ENCODE assay signal across 11 cellular contexts in the genomic region with DNA sequence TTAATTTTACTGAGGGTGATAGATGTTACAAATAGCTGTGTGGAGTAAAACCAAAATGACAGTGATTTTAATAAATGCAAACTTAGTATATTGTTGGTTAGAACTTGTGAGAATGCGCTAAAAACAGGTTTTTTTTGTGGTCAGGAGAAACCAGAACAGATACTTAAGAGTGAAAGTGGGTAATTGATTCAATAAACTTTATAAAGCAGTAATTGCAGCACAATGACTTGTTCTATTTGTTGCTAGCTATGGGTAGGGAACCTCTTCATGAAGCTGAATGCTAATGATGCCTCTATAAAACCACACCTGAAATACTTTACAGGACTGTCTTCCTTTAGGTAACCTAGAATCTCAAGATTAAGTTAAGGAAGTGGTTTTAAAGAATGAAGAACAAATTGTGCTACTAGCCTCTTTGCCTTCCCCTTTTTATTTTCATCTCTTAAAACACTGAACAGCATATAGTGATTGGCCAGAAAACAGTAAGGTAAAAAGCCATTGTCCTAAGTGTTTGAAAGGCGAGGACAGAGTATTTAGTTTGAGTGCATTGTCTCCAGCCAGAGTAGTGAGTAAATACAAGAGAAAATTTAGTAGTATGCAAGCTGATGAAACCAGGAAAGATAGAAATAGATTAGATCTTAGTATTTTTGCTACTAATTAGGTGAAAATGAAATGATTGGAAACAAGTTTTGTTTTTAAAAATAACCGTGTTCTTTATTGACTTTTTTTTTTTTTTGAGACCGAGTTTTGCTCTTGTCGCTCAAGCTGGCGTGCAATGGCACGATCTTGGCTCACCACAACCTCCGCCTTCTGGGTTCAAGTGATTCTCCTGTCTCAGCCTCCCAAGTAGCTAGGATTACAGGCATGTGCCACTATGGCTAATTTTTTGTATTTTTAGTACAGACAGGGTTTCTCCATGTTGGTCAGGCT. TPM values are rescaled to one million over a fixed set of nuclear protein-coding genes. Genes with fewer than 3 reads are reported as not detected.
DNase-seq lines count a peak whose midpoint lies in the region; ATAC-seq and TF ChIP-seq lines count a peak whose summit lies in the region.
"Had no signal": no experiment of that assay in that cellular context is flagged by ENCODE, and none has a peak within 500 bp of the region (broad histone marks: within the 10 kb centered on the region; RNA-seq: fewer than 3 reads in every experiment).

No MANE protein-coding gene starts in this region.

- H3K4me3 ChIP-seq in muscle layer of duodenum (ENCODE audit: low read depth in 1 of 2, low read length in 2 of 2) = no peak overlapping the region
- no peak overlapping the region for H3K4me3 ChIP-seq in dorsolateral prefrontal cortex
- H3K4me3 ChIP-seq: prostate gland had no signal

- H3K9me3 Mint-ChIP-seq in Calu3 (ENCODE audit: low read depth, unreplicated experiment) = no peaks in the 10 kb centered on the region
- H3K9me3 Mint-ChIP-seq in IgD-negative memory B cell = no peaks in the 10 kb centered on the region

- no peak overlapping the region for H3K4me3 Mint-ChIP-seq in Calu3 (ENCODE audit: low read depth, unreplicated experiment)
- H3K4me3 Mint-ChIP-seq in IgD-negative memory B cell = peak overlapping the region; percentile 34 to 75 (median 54)
- H3K4me3 Mint-ChIP-seq in T-helper 17 cell = peak overlapping the region; percentile 67

- ATAC-seq in T-helper 17 cell = peak; percentile 62
- ATAC-seq in GM21526 (IDR thresholded peaks at IDR 0.05; ENCODE audit: low FRiP score, unreplicated experiment) = no peak

- H3K4me1 ChIP-seq in muscle layer of duodenum (ENCODE audit: control insufficient read depth in 1 of 2, insufficient read depth in 2 of 2, low read length in 2 of 2) = peaks cover 18 to 51% of the 10 kb centered on the region in 2 donors

- BruUV-seq in Calu3 (replicated peaks; lab: Mats Ljungman, UMichigan) = no TSS peak

- peaks cover 2 to 6% of the 10 kb centered on the region in 2 donors for H3K36me3 ChIP-seq in muscle layer of duodenum (ENCODE audit: control insufficient read depth in 1 of 2, insufficient read depth in 2 of 2, low read length in 2 of 2)
- H3K36me3 ChIP-seq: prostate gland had no signal

- CTCF ChIA-PET in Calu3 (lab: Charles Lee) = no interaction called here

- intact Hi-C loops in Calu3 (cut with micrococcal nuclease; ENCODE audit: unreplicated experiment) = no loop called here
- intact Hi-C loops in dorsolateral prefrontal cortex (cut with DNase I) = no loop called here

- TF ChIP-seq CTCF in Calu3 (IDR thresholded peaks at IDR 0.05; ENCODE audit: unreplicated experiment) = no peak
- no peak for TF ChIP-seq CTCF in dorsolateral prefrontal cortex (IDR thresholded peaks at IDR 0.05 in 54 of 56, conservative IDR thresholded peaks at IDR 0.05 in 2 of 56; ENCODE audit: low read depth in 1 of 56, partially characterized antibody in 56 of 56)

- H3K4me1 Mint-ChIP-seq in Calu3 (ENCODE audit: low read depth, unreplicated experiment) = peaks cover 45% of the 10 kb centered on the region
- H3K4me1 Mint-ChIP-seq in IgD-negative memory B cell = peaks cover 39 to 48% (median 47%) of the 10 kb centered on the region in 3 donors
- peaks cover 45% of the 10 kb centered on the region for H3K4me1 Mint-ChIP-seq in T-helper 17 cell

- H3K36me3 Mint-ChIP-seq in Calu3 (ENCODE audit: insufficient read depth, unreplicated experiment) = peaks cover 82% of the 10 kb centered on the region
- H3K36me3 Mint-ChIP-seq in IgD-negative memory B cell = peaks cover 2% of the 10 kb centered on the region
- H3K36me3 Mint-ChIP-seq in T-helper 17 cell (ENCODE audit: low read depth) = no peaks in the 10 kb centered on the region

- H3K27ac Mint-ChIP-seq in Calu3 (ENCODE audit: unreplicated experiment) (peak overlapping the region; percentile 77), IgD-negative memory B cell (peak overlapping the region; percentile 51 to 60 (median 59)), T-helper 17 cell (peak overlapping the region; percentile 16)

- no peaks in the 10 kb centered on the region for H3K27me3 Mint-ChIP-seq in Calu3 (ENCODE audit: unreplicated experiment)
- H3K27me3 Mint-ChIP-seq in IgD-negative memory B cell = no peaks in the 10 kb centered on the region
- H3K27me3 Mint-ChIP-seq in T-helper 17 cell = no peaks in the 10 kb centered on the region

- H3K27ac ChIP-seq in muscle layer of duodenum (ENCODE audit: low read length) = peak overlapping the region; percentile 4
- peak overlapping the region in 1 of 59 donors; percentile 4 for H3K27ac ChIP-seq in dorsolateral prefrontal cortex
- H3K27ac ChIP-seq: prostate gland had no signal

- DNase-seq in Calu3 = no peak
- DNase-seq in T-helper 17 cell = no peak
- no peak for DNase-seq in NCI-H226
- no peak for DNase-seq in dorsolateral prefrontal cortex
- no peak for DNase-seq in COR-L47 (lab: John Stamatoyannopoulos, UW)
- DNase-seq: activated gamma-delta T cell, Right ventricle myocardium superior had no signal

- H3K9me3 ChIP-seq in T-helper 17 cell (ENCODE audit: control insufficient read depth, low read length, poor library complexity, severe bottlenecking) = no peaks in the 10 kb centered on the region
- H3K9me3 ChIP-seq in muscle layer of duodenum (ENCODE audit: control insufficient read depth in 1 of 2, low read length in 2 of 2) = no peaks in the 10 kb centered on the region
- H3K9me3 ChIP-seq: prostate gland had no signal

- H3K27me3 ChIP-seq in muscle layer of duodenum (ENCODE audit: low read depth, low read length) = no peaks in the 10 kb centered on the region
- no peaks in the 10 kb centered on the region for H3K27me3 ChIP-seq in dorsolateral prefrontal cortex

RNA-seq across cellular contexts. Expression of gene GGNBP2, which starts 6.0 kb away (rescaled TPM):
- total RNA-seq in Calu3 (2022) (266 and 274 TPM in 2 replicates), T-helper 17 cell (100 to 1,000 TPM; 162 to 174 TPM), dorsolateral prefrontal cortex (100 to 1,000 TPM in 9 of 120 experiments, 10 to 100 TPM in 111; 67.4 to 110 (median 88.0) TPM)
- 84.9 TPM for polyA plus RNA-seq in IgD-negative memory B cell

RNA-seq across cellular contexts. Expression of gene PIGW, which starts 16.0 kb away (rescaled TPM):
- total RNA-seq in Calu3 (2022) (71.1 and 78.9 TPM in 2 replicates), T-helper 17 cell (1 to 10 TPM; 3.7 to 7.5 TPM), dorsolateral prefrontal cortex (1 to 10 TPM; 1.5 to 8.5 (median 4.2) TPM)
- 7.9 TPM for polyA plus RNA-seq in IgD-negative memory B cell

RNA-seq across cellular contexts. Expression of gene MYO19, which starts 16.1 kb away (rescaled TPM):
- 155 and 156 TPM in 2 replicates for total RNA-seq in Calu3 (2022)
- polyA plus RNA-seq in IgD-negative memory B cell = 4.2 TPM
- 10 to 100 TPM; 75.9 to 77.1 TPM for total RNA-seq in T-helper 17 cell
- 10 to 100 TPM; 24.1 to 75.5 (median 48.2) TPM for total RNA-seq in dorsolateral prefrontal cortex

RNA-seq across cellular contexts. Expression of gene DHRS11, which starts 40.9 kb away (rescaled TPM):
- total RNA-seq in Calu3 (2022) (53.3 and 63.3 TPM in 2 replicates), T-helper 17 cell (1 to 10 TPM; 2.7 to 3.8 TPM), dorsolateral prefrontal cortex (10 to 100 TPM; 12.5 to 49.2 (median 28.7) TPM)
- 2.8 TPM for polyA plus RNA-seq in IgD-negative memory B cell

RNA-seq across cellular contexts. Expression of gene MRM1, which starts 50.6 kb away (rescaled TPM):
- total RNA-seq in Calu3 (2022) = 42.4 and 43.5 TPM in 2 replicates
- 10.1 TPM for polyA plus RNA-seq in IgD-negative memory B cell
- total RNA-seq in T-helper 17 cell = 1 to 10 TPM; 2.6 to 3.4 TPM
- 10 to 100 TPM in 12 of 120 experiments, 1 to 10 TPM in 108; 4.4 to 12.1 (median 8.0) TPM for total RNA-seq in dorsolateral prefrontal cortex

Comparison
In these comparisons a context has a peak if more than half of its experiments do, and no peak if none do; other contexts are left out.
1. H3K27ac Mint-ChIP-seq: peak in every context shown above with its lines; median percentile 77 in Calu3; 59 in IgD-negative memory B cell; 16 in T-helper 17 cell.